9 cellular contexts compared by ENCODE assay signal in the genomic region with DNA sequence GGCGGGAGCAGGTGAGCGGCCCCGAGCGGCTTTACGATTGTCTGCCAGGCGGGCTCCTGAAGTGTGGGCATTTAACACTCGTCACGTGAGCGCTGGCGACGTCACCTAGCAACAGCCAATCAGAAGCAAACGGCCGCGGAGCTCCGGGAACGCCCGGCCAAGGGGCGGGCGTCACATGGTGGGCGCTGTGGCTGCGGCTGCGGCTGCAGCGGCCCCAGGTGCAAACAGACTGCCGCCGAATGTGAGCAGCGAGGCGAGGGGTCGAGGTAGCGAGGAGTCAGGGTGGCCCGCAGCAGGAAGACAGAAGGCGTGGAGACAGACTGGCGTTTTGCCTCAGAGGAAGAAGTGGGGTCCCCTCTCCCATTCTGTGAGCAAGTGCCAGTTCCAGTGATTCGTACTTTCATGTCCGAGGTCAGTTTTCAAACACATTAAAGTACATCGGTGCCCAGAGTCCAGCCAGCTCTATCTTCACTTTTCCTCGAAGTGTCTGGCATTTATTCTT. TPM values are rescaled to one million over a fixed set of nuclear protein-coding genes. Genes with fewer than 3 reads are reported as not detected.
DNase-seq lines count a peak whose midpoint lies in the region; ATAC-seq lines count a peak whose summit lies in the region.
"Had no signal": no experiment of that assay in that cellular context is flagged by ENCODE, and none has a peak within 500 bp of the region (broad histone marks: within the 10 kb centered on the region; RNA-seq: fewer than 3 reads in every experiment).

A gene (minus strand): TSS at position 43 of the 502 bp plus-strand sequence. CDS start 362 bp downstream, outside the sequence.

- no peak within 1 kb of the TSS for H3K27ac ChIP-seq in BLaER1

- ATAC-seq in GM19025 (IDR thresholded peaks at IDR 0.05; ENCODE audit: low read depth, unreplicated experiment) = peak; percentile 78
- ATAC-seq in HG03139 (IDR thresholded peaks at IDR 0.05; ENCODE audit: unreplicated experiment) = peak; percentile 61

- H3K9ac ChIP-seq in BLaER1 = no peak within 1 kb of the TSS

- H3K4me1 ChIP-seq in BLaER1 = peaks cover 53% of the 10 kb centered on the region

- peaks cover 100% of the 10 kb centered on the region for H3K27me3 ChIP-seq in BLaER1

- H3K36me3 ChIP-seq in BLaER1 = no peaks in the 10 kb centered on the region

- H4K20me1 ChIP-seq in BLaER1 = peaks cover 96% of the 10 kb centered on the region

- H3K4me3 ChIP-seq in BLaER1 = peak within 1 kb of the TSS; percentile 67

- no peaks in the 10 kb centered on the region for H3K9me3 ChIP-seq in BLaER1

- peak; percentile 95 for DNase-seq in NCI-H345 treated with DMSO at 0.1 percent for 48 hours (lab: John Stamatoyannopoulos, UW; ENCODE audit: unreplicated experiment)
- peak in 3 of 4 experiments; percentile 16 to 32 (median 23) for DNase-seq in activated CD4-positive, CD25-positive, alpha-beta regulatory T cell (lab: John Stamatoyannopoulos, UW)
- peak; percentile 96 for DNase-seq in ecto neural progenitor cell (ENCODE audit: low spot score)
- DNase-seq in lung microvascular endothelial cell (ENCODE audit: low read depth in 2 of 2) = peak; percentile 87 to 92
- DNase-seq in stimulated activated CD8-positive, alpha-beta memory T cell treated with anti-CD3 and anti-CD28 coated beads, Interleukin-2, amount 100 ng/mL, for 48 hours (ENCODE audit: low read depth in 2 of 2) = peak; percentile 66 to 82

- H3K4me2 ChIP-seq in BLaER1 = peak within 1 kb of the TSS; percentile 98

RNA-seq across cellular contexts. Expression of the gene that starts here (rescaled TPM):
- under 0.01 TPM in 1 of 2 replicates, not detected in the other for total RNA-seq in lung microvascular endothelial cell
- total RNA-seq: T-helper 1 cell treated with Interleukin-12 subunit alpha and Interleukin-12 subunit beta and Interleukin-4 antibody, amounts not matched to agents 30 ng/mL and 1 ng/mL, for 36 hours had no signal

Comparison
In these comparisons a context has a peak if more than half of its experiments do, and no peak if none do; other contexts are left out.
1. Peak in DNase-seq in lung microvascular endothelial cell; RNA of the gene not detected or under 1 TPM.
2. DNase-seq: peak in every context shown above with its lines; median percentile 96 in ecto neural progenitor cell; 95 in NCI-H345 treated with DMSO at 0.1 percent for 48 hours; 90 in lung microvascular endothelial cell; 74 in stimulated activated CD8-positive, alpha-beta memory T cell treated with anti-CD3 and anti-CD28 coated beads, Interleukin-2, amount 100 ng/mL, for 48 hours; 23 in activated CD4-positive, CD25-positive, alpha-beta regulatory T cell.